7 cellular contexts compared by ENCODE assay signal in genomic region chr6:2209226-2209809, GRCh38. TPM values are rescaled to one million over a fixed set of nuclear protein-coding genes. Genes with fewer than 3 reads are reported as not detected.
DNase-seq lines count a peak whose midpoint lies in the region; ATAC-seq and TF ChIP-seq lines count a peak whose summit lies in the region.

No MANE protein-coding gene starts in this region.

- no peaks in the 10 kb centered on the region for H3K27me3 ChIP-seq in foreskin keratinocyte

- H3K27ac Mint-ChIP-seq in activated CD4-positive, alpha-beta T cell treated with anti-CD3 and anti-CD28 coated beads, Interleukin-2, amount 10 ng/mL, durations not matched to agents 7 days and 5 days, result no peak overlapping the region

- no peaks in the 10 kb centered on the region for H3K27me3 Mint-ChIP-seq in activated CD4-positive, alpha-beta T cell treated with anti-CD3 and anti-CD28 coated beads, Interleukin-2, amount 10 ng/mL, durations not matched to agents 7 days and 5 days

- ATAC-seq in GM21717 (IDR thresholded peaks at IDR 0.05; ENCODE audit: unreplicated experiment) (peak; percentile 50), foreskin keratinocyte (peak; percentile 89)

- H3K9me3 Mint-ChIP-seq in activated CD4-positive, alpha-beta T cell treated with anti-CD3 and anti-CD28 coated beads, Interleukin-2, amount 10 ng/mL, durations not matched to agents 7 days and 5 days, result no peaks in the 10 kb centered on the region

- H3K4me1 ChIP-seq in foreskin keratinocyte, result no peaks in the 10 kb centered on the region

- no peak overlapping the region for H3K27ac ChIP-seq in foreskin keratinocyte

- H3K4me3 Mint-ChIP-seq in activated CD4-positive, alpha-beta T cell treated with anti-CD3 and anti-CD28 coated beads, Interleukin-2, amount 10 ng/mL, durations not matched to agents 7 days and 5 days, result no peak overlapping the region

- H3K36me3 Mint-ChIP-seq in activated CD4-positive, alpha-beta T cell treated with anti-CD3 and anti-CD28 coated beads, Interleukin-2, amount 10 ng/mL, durations not matched to agents 7 days and 5 days (ENCODE audit: low read depth), result no peaks in the 10 kb centered on the region

- CTCF ChIA-PET in GM10248 (lab: Yijun Ruan, JAX), result interaction anchor here (0.5 to 5.5 kb wide), 37 partner anchors 11 to 657 kb away, joined by 3 to 70 read pairs (median 4); no protein-coding TSS in a partner anchor
- CTCF ChIA-PET in activated CD4-positive, alpha-beta T cell treated with anti-CD3 and anti-CD28 coated beads, Interleukin-2, amount 10 ng/mL, durations not matched to agents 7 days and 5 days (lab: Charles Lee), result interaction anchor here (0.7 to 2.1 kb wide), 10 partner anchors 10 to 240 kb away, joined by 3 to 6 read pairs (median 4); no protein-coding TSS in a partner anchor

- DNase-seq in GM10248 (ENCODE audit: extremely low spot score) (peak; percentile 39), NCI-H1105 (lab: John Stamatoyannopoulos, UW) (peak; percentile 83), foreskin keratinocyte (peak in 1 of 2 donors; percentile 33), NOMO-1 treated with dmso at 0.1 percent for 144 hours (lab: John Stamatoyannopoulos, UW; ENCODE audit: unreplicated experiment) (no peak)
- peak; percentile 48 for DNase-seq in activated CD4-positive, alpha-beta T cell treated with anti-CD3 and anti-CD28 coated beads, Interleukin-2, amount 10 ng/mL, durations not matched to agents 7 days and 5 days
- DNase-seq in stimulated activated CD4-positive, alpha-beta T cell treated with anti-CD3 and anti-CD28 coated beads, Interleukin-2, amount 100 ng/mL, for 48 hours, result peak; percentile 19 to 25

- TF ChIP-seq CTCF in GM10248 (IDR thresholded peaks at IDR 0.05; ENCODE audit: control extremely low read depth, extremely low read depth, low read depth, missing control alignments), result peak; percentile 70
- peak; percentile 70 for TF ChIP-seq CTCF in foreskin keratinocyte (conservative IDR thresholded peaks at IDR 0.05)

- H3K4me1 Mint-ChIP-seq in activated CD4-positive, alpha-beta T cell treated with anti-CD3 and anti-CD28 coated beads, Interleukin-2, amount 10 ng/mL, durations not matched to agents 7 days and 5 days, result no peaks in the 10 kb centered on the region

- POLR2A ChIA-PET in GM10248 (lab: Yijun Ruan, JAX), result no interaction called here
- POLR2A ChIA-PET in activated CD4-positive, alpha-beta T cell treated with anti-CD3 and anti-CD28 coated beads, Interleukin-2, amount 10 ng/mL, durations not matched to agents 7 days and 5 days (lab: Charles Lee), result no interaction called here

RNA-seq across cellular contexts. Expression of gene GMDS, which starts 36.1 kb away (rescaled TPM):
- 10 to 100 TPM; 31.1 to 35.9 TPM for total RNA-seq in activated CD4-positive, alpha-beta T cell treated with anti-CD3 and anti-CD28 coated beads, Interleukin-2, amount 10 ng/mL, durations not matched to agents 7 days and 5 days
- total RNA-seq in foreskin keratinocyte, result 16.7 and 17.2 TPM in 2 replicates
- polyA plus RNA-seq in foreskin keratinocyte, result 21.9 and 23.5 TPM in 2 replicates
